ENCODE assay signal across 11 cellular contexts in the genomic region with DNA sequence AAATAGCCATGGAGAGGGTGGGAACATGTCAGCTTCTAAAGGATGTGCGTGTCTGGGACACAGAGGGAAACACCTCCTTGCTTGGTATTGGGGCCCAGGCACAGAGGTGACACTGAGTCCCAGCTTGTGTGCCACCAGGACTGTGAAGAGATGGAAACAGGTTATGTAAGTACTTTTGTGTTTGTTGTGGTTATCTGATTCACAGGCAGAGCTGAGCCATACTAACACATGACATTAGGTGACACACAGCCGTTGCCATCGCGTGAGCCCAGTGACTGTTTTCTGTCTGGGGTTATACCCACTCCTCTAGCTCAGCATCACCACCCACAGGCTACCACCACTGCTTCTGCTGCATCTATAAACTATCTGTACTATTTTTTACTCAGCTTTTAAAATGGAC. TPM values are rescaled to one million over a fixed set of nuclear protein-coding genes. Genes with fewer than 3 reads are reported as not detected.
DNase-seq lines count a peak whose midpoint lies in the region; ATAC-seq, FAIRE-seq and TF ChIP-seq lines count a peak whose summit lies in the region.
"Had no signal": no experiment of that assay in that cellular context is flagged by ENCODE, and none has a peak within 500 bp of the region (broad histone marks: within the 10 kb centered on the region; RNA-seq: fewer than 3 reads in every experiment).

No MANE protein-coding gene starts in this region.

- H4K20me1 ChIP-seq in HepG2 (ENCODE audit: insufficient read depth, low read length): no peaks in the 10 kb centered on the region

- no peak for TF ChIP-seq POLR2A in HepG2 (IDR thresholded peaks at IDR 0.05; ENCODE audit: insufficient read depth in 1 of 2, low read depth in 2 of 2, low read length in 2 of 2)

- in situ Hi-C loops in HepG2 (cut with HindIII; ENCODE audit: extremely low pct_ligation_motif_present, low pct_unique_long_range_greater_than_20kb): no loop called here

- intact Hi-C loops in HepG2 (cut with micrococcal nuclease; ENCODE audit: unreplicated experiment): no loop called here

- TF ChIP-seq EP300 in HepG2 (IDR thresholded peaks at IDR 0.05; ENCODE audit: low read depth in 2 of 2, low read length in 2 of 2): no peak
- TF ChIP-seq EP300 in HepG2 (CRISPR knock-in tag; IDR thresholded peaks at IDR 0.05; ENCODE audit: borderline replicate concordance): no peak

- no peaks in the 10 kb centered on the region for H3K36me3 ChIP-seq in HepG2 (replicated peaks in 1 of 2; ENCODE audit: control insufficient read depth in 1 of 2, insufficient read depth in 2 of 2, low read length in 2 of 2)
- H3K36me3 ChIP-seq: lower lobe of right lung had no signal

- no peaks in the 10 kb centered on the region for H3K9me3 ChIP-seq in HepG2 (ENCODE audit: low read length)
- H3K9me3 ChIP-seq: lower lobe of right lung had no signal

- no peak overlapping the region for H3K4me2 ChIP-seq in HepG2 (ENCODE audit: low read depth, low read length)

- TF ChIP-seq RAD21 in HepG2 (CRISPR knock-in tag; IDR thresholded peaks at IDR 0.05): no peak

- no TSS peak for BruUV-seq in HepG2 (replicated peaks; lab: Mats Ljungman, UMichigan)

- CTCF ChIA-PET in HepG2 (lab: Yijun Ruan, JAX; ENCODE audit: low intra/inter-chr PET ratio, low total read pairs): no interaction called here

- H3K27ac ChIP-seq in HepG2 (ENCODE audit: extremely low read length, insufficient read depth, low read length): no peak overlapping the region
- H3K27ac ChIP-seq: lower lobe of right lung had no signal

- H2AFZ ChIP-seq in HepG2 (ENCODE audit: low read length): no peak overlapping the region

- 0% methylated on average over 1 of the region's 4 CpGs for WGBS in HepG2 (ENCODE audit: low lambda C conversion rate)

- POLR2A ChIA-PET in HepG2 (lab: Yijun Ruan, JAX): no interaction called here

- FAIRE-seq in HepG2 (lab: Jason Lieb, UNC): no peak
- FAIRE-seq: A204.1 had no signal

- ATAC-seq in HepG2 (no peak; the same call in 2 of the 3 replicates), HG03439 (IDR thresholded peaks at IDR 0.05; ENCODE audit: unreplicated experiment) (no peak)
- ATAC-seq: lower lobe of right lung had no signal

- H3K4me3 ChIP-seq in HepG2 (replicated peaks in 1 of 3; ENCODE audit: insufficient read depth in 1 of 3, low read depth in 2 of 3, low read length in 3 of 3): no peak overlapping the region
- H3K4me3 ChIP-seq: lower lobe of right lung had no signal

- no peak overlapping the region for H3K9ac ChIP-seq in HepG2 (ENCODE audit: insufficient read depth, low read depth, low read length)

- TF ChIP-seq CTCF in HepG2 (CRISPR knock-in tag; IDR thresholded peaks at IDR 0.05): no peak

- no peaks in the 10 kb centered on the region for H3K79me2 ChIP-seq in HepG2 (ENCODE audit: insufficient read depth, low read length)

- peak; percentile 55 for DNase-seq in SIG-M5 treated with dmso at 0.1 percent for 504 hours (lab: John Stamatoyannopoulos, UW; ENCODE audit: unreplicated experiment)
- DNase-seq in SIG-M5 (lab: John Stamatoyannopoulos, UW): no peak
- peak; percentile 68 for DNase-seq in activated CD8-positive, alpha-beta memory T cell treated with anti-CD3 and anti-CD28 coated beads, Interleukin-2, amount 50 U/mL, for 24 hours (ENCODE audit: extremely low read depth)
- DNase-seq in HepG2 (ENCODE audit: low spot score): no peak
- peak; percentile 91 for DNase-seq in stimulated activated naive CD4-positive, alpha-beta T cell treated with Interleukin-2 at 50 U/mL for 16 hours (lab: John Stamatoyannopoulos, UW)
- no peak for DNase-seq in NCI-H524 (lab: John Stamatoyannopoulos, UW)
- DNase-seq in AG08396 (ENCODE audit: low spot score): no peak
- DNase-seq: lower lobe of right lung, RPMI8226 had no signal

- H3K27me3 ChIP-seq in HepG2 (ENCODE audit: control insufficient read depth in 1 of 2, insufficient read depth in 2 of 2, low read length in 2 of 2): peaks cover 3 to 56% of the 10 kb centered on the region in 2 experiments; a peak in 3 of 5 replicates

- H3K4me1 ChIP-seq in HepG2 (ENCODE audit: insufficient read depth, low read length): peaks cover 17% of the 10 kb centered on the region; the same call in 1 of the 2 replicates
- H3K4me1 ChIP-seq: lower lobe of right lung had no signal

RNA-seq across cellular contexts. Expression of gene FLVCR2, which starts 12.1 kb away (rescaled TPM):
- 5.5 and 9.9 TPM in 2 replicates for total RNA-seq in HepG2 (2016; rRNA removed; fragmentation: Illumina TruSeq; extraction: Trizol)
- total RNA-seq in HepG2 (2016; cell fraction: cytosol; rRNA removed; fragmentation: Illumina TruSeq; extraction: Trizol; ENCODE audit: low read depth): 7.3 and 7.4 TPM in 2 replicates
- 5.0 and 9.9 TPM in 2 replicates for total RNA-seq in HepG2 (2016; cell fraction: insoluble cytoplasmic fraction; rRNA removed; fragmentation: Illumina TruSeq; extraction: Trizol)
- 4.0 TPM in 2 replicates for total RNA-seq in HepG2 (2016; cell fraction: membrane; rRNA removed; fragmentation: Illumina TruSeq; extraction: Trizol)
- 10.9 and 16.4 TPM in 2 replicates for total RNA-seq in HepG2 (2016; cell fraction: nucleus; rRNA removed; fragmentation: Illumina TruSeq; extraction: Trizol)
- polyA plus RNA-seq in HepG2 (2011; rRNA removed): 10.5 and 10.8 TPM in 2 replicates
- polyA plus RNA-seq in HepG2 (2011; cell fraction: cytosol; rRNA removed): 7.4 and 9.1 TPM in 2 replicates
- polyA plus RNA-seq in HepG2 (2011; cell fraction: nucleus; rRNA removed): 8.0 and 8.1 TPM in 2 replicates
- 5.6 and 6.4 TPM in 2 replicates for polyA plus RNA-seq in HepG2 (2012)
- 0.65 and 1.3 TPM in 2 replicates for polyA plus RNA-seq in HepG2 (2016; cell fraction: cytosol; fragmentation: Illumina TruSeq; extraction: Trizol; ENCODE audit: low read depth)
- polyA plus RNA-seq in HepG2 (2016; cell fraction: insoluble cytoplasmic fraction; fragmentation: Illumina TruSeq; extraction: Trizol; ENCODE audit: low read depth): 4.2 and 5.4 TPM in 2 replicates
- 1.6 and 1.8 TPM in 2 replicates for polyA plus RNA-seq in HepG2 (2016; cell fraction: membrane; fragmentation: Illumina TruSeq; extraction: Trizol; ENCODE audit: low read depth)
- polyA plus RNA-seq in HepG2 (2016; cell fraction: nucleus; fragmentation: Illumina TruSeq; extraction: Trizol; ENCODE audit: insufficient read depth, low read depth): 10.5 and 14.8 TPM in 2 replicates
- polyA minus RNA-seq in HepG2 (2011; rRNA and poly(A)+ RNA removed; ENCODE audit: low replicate concordance): 13.9 and 28.4 TPM in 2 replicates
- 9.8 and 11.6 TPM in 2 replicates for polyA minus RNA-seq in HepG2 (2011; cell fraction: cytosol; rRNA and poly(A)+ RNA removed)
- polyA minus RNA-seq in HepG2 (2011; cell fraction: nucleus; rRNA and poly(A)+ RNA removed): 15.9 and 16.5 TPM in 2 replicates

RNA-seq across cellular contexts. Expression of gene BATF, which starts 44.1 kb away (rescaled TPM):
- total RNA-seq in HepG2 (2016; rRNA removed; fragmentation: Illumina TruSeq; extraction: Trizol): 0.22 and 0.44 TPM in 2 replicates
- total RNA-seq in HepG2 (2016; cell fraction: cytosol; rRNA removed; fragmentation: Illumina TruSeq; extraction: Trizol; ENCODE audit: low read depth): 0.26 and 0.30 TPM in 2 replicates
- 0.19 TPM in 1 of 2 replicates, not detected in the other for total RNA-seq in HepG2 (2016; cell fraction: insoluble cytoplasmic fraction; rRNA removed; fragmentation: Illumina TruSeq; extraction: Trizol)
- 0.53 and 0.96 TPM in 2 replicates for total RNA-seq in HepG2 (2016; cell fraction: membrane; rRNA removed; fragmentation: Illumina TruSeq; extraction: Trizol)
- total RNA-seq in HepG2 (2016; cell fraction: nucleus; rRNA removed; fragmentation: Illumina TruSeq; extraction: Trizol): not detected in 2 replicates
- polyA plus RNA-seq in HepG2 (2011; rRNA removed): 0.37 and 0.88 TPM in 2 replicates
- polyA plus RNA-seq in HepG2 (2011; cell fraction: cytosol; rRNA removed): 0.31 and 0.60 TPM in 2 replicates
- polyA plus RNA-seq in HepG2 (2011; cell fraction: nucleus; rRNA removed): 0.48 TPM in 2 replicates
- 0.20 TPM in 1 of 2 replicates, not detected in the other for polyA plus RNA-seq in HepG2 (2012)
- polyA plus RNA-seq in HepG2 (2016; cell fraction: cytosol; fragmentation: Illumina TruSeq; extraction: Trizol; ENCODE audit: low read depth): 0.44 and 0.83 TPM in 2 replicates
- polyA plus RNA-seq in HepG2 (2016; cell fraction: insoluble cytoplasmic fraction; fragmentation: Illumina TruSeq; extraction: Trizol; ENCODE audit: low read depth): 0.41 TPM in 1 of 2 replicates, not detected in the other
- polyA plus RNA-seq in HepG2 (2016; cell fraction: membrane; fragmentation: Illumina TruSeq; extraction: Trizol; ENCODE audit: low read depth): 0.79 and 0.93 TPM in 2 replicates
- not detected in 2 replicates for polyA plus RNA-seq in HepG2 (2016; cell fraction: nucleus; fragmentation: Illumina TruSeq; extraction: Trizol; ENCODE audit: insufficient read depth, low read depth)
- 0.70 TPM in 1 of 2 replicates, not detected in the other for polyA minus RNA-seq in HepG2 (2011; rRNA and poly(A)+ RNA removed; ENCODE audit: low replicate concordance)
- 0.69 TPM in 1 of 2 replicates, not detected in the other for polyA minus RNA-seq in HepG2 (2011; cell fraction: cytosol; rRNA and poly(A)+ RNA removed)
- polyA minus RNA-seq in HepG2 (2011; cell fraction: nucleus; rRNA and poly(A)+ RNA removed): 0.62 TPM in 1 of 2 replicates, not detected in the other

Comparison
In these comparisons a context has a peak if more than half of its experiments do, and no peak if none do; other contexts are left out.
1. DNase-seq: peak in SIG-M5 treated with dmso at 0.1 percent for 504 hours (single experiment), activated CD8-positive, alpha-beta memory T cell treated with anti-CD3 and anti-CD28 coated beads, Interleukin-2, amount 50 U/mL, for 24 hours (single experiment) and stimulated activated naive CD4-positive, alpha-beta T cell treated with Interleukin-2 at 50 U/mL for 16 hours (single experiment); none in SIG-M5 (single experiment), HepG2 (single experiment), NCI-H524 (0 of 2) and AG08396 (single experiment).